In genomic region chr7:155759740-155760430, GRCh38 we compare ENCODE assay signal across 1 cellular context.
TF ChIP-seq lines count a peak whose summit lies in the region.

No MANE protein-coding gene starts in this region.

TF ChIP-seq in HepG2, 621 proteins besides CTCF, POLR2A, EP300 and RAD21:
- no peak for TF ChIP-seq HIC2 (CRISPR knock-in tag; IDR thresholded peaks at IDR 0.05; ENCODE audit: low read depth)
